27 cellular contexts compared by ENCODE assay signal in the genomic region with DNA sequence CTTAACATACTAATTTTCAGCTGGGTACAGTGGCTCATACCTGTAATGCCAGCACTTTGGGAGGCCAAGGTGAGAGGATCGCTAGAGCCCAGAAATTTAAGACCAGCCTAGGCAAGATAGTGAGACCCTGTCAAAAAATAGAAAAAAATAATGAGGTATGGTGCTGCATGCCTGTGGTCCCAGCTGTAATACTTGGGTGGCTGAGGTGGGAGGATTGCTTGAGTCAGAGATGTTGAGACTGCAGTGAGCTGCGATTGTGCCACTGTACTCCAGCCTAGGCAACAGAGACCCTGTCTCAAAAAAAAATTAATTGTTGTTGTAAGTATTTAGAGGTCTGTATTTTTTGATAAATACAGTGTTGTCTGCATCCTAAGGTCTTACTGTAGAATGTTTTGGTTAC.
"Had no signal": no experiment of that assay in that cellular context is flagged by ENCODE, and none has a peak within 500 bp of the region (broad histone marks: within the 10 kb centered on the region; RNA-seq: fewer than 3 reads in every experiment).

No MANE protein-coding gene starts in this region.

- H3K36me3 Mint-ChIP-seq: natural killer cell treated with Interleukin-12 subunit alpha and Interleukin-12 subunit beta and Interleukin-15 and Interleukin-18, amount 100 ng/mL, for 72 hours had no signal

- DNase-seq: activated CD4-positive, alpha-beta T cell treated with anti-CD3 and anti-CD28 coated beads for 36 hours; activated CD4-positive, CD25-positive, alpha-beta regulatory T cell; activated naive CD4-positive, alpha-beta T cell treated with Interleukin-2 at 50 U/mL for 16 hours; activated naive CD8-positive, alpha-beta T cell treated with anti-CD3 and anti-CD28 coated beads for 36 hours; activated T-cell treated with anti-CD3 and anti-CD28 coated beads for 4 hours; activated T-cell treated with anti-CD3 and anti-CD28 coated beads, Interleukin-2, amount 50 U/mL, for 72 hours; adrenal gland; cortex of kidney; effector memory CD8-positive, alpha-beta T cell; foreskin keratinocyte; heart right ventricle; left ventricle myocardium inferior; mesendoderm; posterior cingulate gyrus; right lobe of liver; stimulated activated CD4-positive, alpha-beta T cell treated with anti-CD3 and anti-CD28 coated beads, Interleukin-12 subunit alpha, Interleukin-12 subunit beta, amount 100 ng/mL, for 4 hours; stimulated activated CD4-positive, alpha-beta T cell treated with anti-CD3 and anti-CD28 coated beads, Interleukin-4, amount 100 ng/mL, for 1 hour; stimulated activated naive CD8-positive, alpha-beta T cell treated with anti-CD3 and anti-CD28 coated beads, Interleukin-15, Interleukin-2, amounts not matched to agents 100 U/mL and 50 U/mL, for 24 hours; substantia nigra; T-helper 1 cell; uterus had no signal

- H3K36me3 ChIP-seq: adrenal gland, ascending aorta, right lobe of liver, uterus had no signal

- H3K9me3 Mint-ChIP-seq: activated naive CD8-positive, alpha-beta T cell treated with anti-CD3 and anti-CD28 coated beads for 36 hours; activated T-cell treated with anti-CD3 and anti-CD28 coated beads, Interleukin-2, amount 50 U/mL, for 72 hours; effector memory CD8-positive, alpha-beta T cell; natural killer cell treated with Interleukin-12 subunit alpha and Interleukin-12 subunit beta and Interleukin-15 and Interleukin-18, amount 100 ng/mL, for 72 hours; T-helper 2 cell treated with Interferon-gamma antibody and Interleukin-4, amounts not matched to agents 5 μg/mL and 100 μg/mL, for 36 hours; type B pancreatic cell had no signal

- H3K4me3 Mint-ChIP-seq: activated CD4-positive, alpha-beta T cell treated with anti-CD3 and anti-CD28 coated beads for 36 hours; activated naive CD8-positive, alpha-beta T cell treated with anti-CD3 and anti-CD28 coated beads for 36 hours; activated T-cell treated with anti-CD3 and anti-CD28 coated beads, Interleukin-2, amount 50 U/mL, for 72 hours; effector memory CD8-positive, alpha-beta T cell; natural killer cell treated with Interleukin-12 subunit alpha and Interleukin-12 subunit beta and Interleukin-15 and Interleukin-18, amount 100 ng/mL, for 72 hours; T-helper 2 cell treated with Interferon-gamma antibody and Interleukin-4, amounts not matched to agents 5 μg/mL and 100 μg/mL, for 36 hours; type B pancreatic cell had no signal

- H3K27me3 ChIP-seq: adrenal gland, ascending aorta, foreskin keratinocyte, heart right ventricle, right lobe of liver, uterus had no signal

- H3K27ac Mint-ChIP-seq: activated CD4-positive, alpha-beta T cell treated with anti-CD3 and anti-CD28 coated beads for 36 hours; activated naive CD8-positive, alpha-beta T cell treated with anti-CD3 and anti-CD28 coated beads for 36 hours; activated T-cell treated with anti-CD3 and anti-CD28 coated beads, Interleukin-2, amount 50 U/mL, for 72 hours; effector memory CD8-positive, alpha-beta T cell; natural killer cell treated with Interleukin-12 subunit alpha and Interleukin-12 subunit beta and Interleukin-15 and Interleukin-18, amount 100 ng/mL, for 72 hours; T-helper 2 cell treated with Interferon-gamma antibody and Interleukin-4, amounts not matched to agents 5 μg/mL and 100 μg/mL, for 36 hours; type B pancreatic cell had no signal

- H3K27me3 Mint-ChIP-seq: activated CD4-positive, alpha-beta T cell treated with anti-CD3 and anti-CD28 coated beads for 36 hours; activated naive CD8-positive, alpha-beta T cell treated with anti-CD3 and anti-CD28 coated beads for 36 hours; effector memory CD8-positive, alpha-beta T cell; natural killer cell treated with Interleukin-12 subunit alpha and Interleukin-12 subunit beta and Interleukin-15 and Interleukin-18, amount 100 ng/mL, for 72 hours; type B pancreatic cell had no signal

- H3K9me3 ChIP-seq: adrenal gland, ascending aorta, left ventricle myocardium inferior, right lobe of liver, uterus had no signal

- ATAC-seq: activated CD4-positive, alpha-beta T cell treated with anti-CD3 and anti-CD28 coated beads for 36 hours; activated T-cell treated with anti-CD3 and anti-CD28 coated beads, Interleukin-2, amount 50 U/mL, for 72 hours; effector memory CD8-positive, alpha-beta T cell; foreskin keratinocyte; heart right ventricle; natural killer cell treated with Interleukin-12 subunit alpha and Interleukin-12 subunit beta and Interleukin-15 and Interleukin-18, amount 100 ng/mL, for 72 hours; right lobe of liver; stimulated activated naive CD8-positive, alpha-beta T cell treated with anti-CD3 and anti-CD28 coated beads, Interleukin-15, Interleukin-2, amounts not matched to agents 100 U/mL and 50 U/mL, for 24 hours had no signal

- H3K27ac ChIP-seq: adrenal gland, ascending aorta, foreskin keratinocyte, heart right ventricle, left ventricle myocardium inferior, right lobe of liver, skin epidermis, uterus had no signal

- H3K4me3 ChIP-seq: adrenal gland, ascending aorta, heart right ventricle, left ventricle myocardium inferior, lung, right lobe of liver, skin epidermis, uterus had no signal

- H3K4me1 ChIP-seq: adrenal gland, ascending aorta, foreskin keratinocyte, heart right ventricle, left ventricle myocardium inferior, right lobe of liver, uterus had no signal
